In genomic region chr2:190467575-190468083, GRCh38 we compare ENCODE assay signal across 8 cellular contexts. TPM values are rescaled to one million over a fixed set of nuclear protein-coding genes. Genes with fewer than 3 reads are reported as not detected.
DNase-seq lines count a peak whose midpoint lies in the region; ATAC-seq and TF ChIP-seq lines count a peak whose summit lies in the region.

No MANE protein-coding gene starts in this region.

- ATAC-seq in activated CD4-positive, CD25-positive, alpha-beta regulatory T cell treated with anti-CD3 and anti-CD28 coated beads, Interleukin-2, amount 50 U/mL, for 24 hours: no peak

- H3K27me3 ChIP-seq in KMS-11 (ENCODE audit: insufficient read depth, low read depth) (no peaks in the 10 kb centered on the region), neural progenitor cell (no peaks in the 10 kb centered on the region)

- H3K4me2 ChIP-seq in KMS-11 (no peak overlapping the region; the same call in 1 of the 2 replicates), neural progenitor cell (no peak overlapping the region)

- H3K4me3 ChIP-seq in GM12864 (ENCODE audit: low read depth, low read length) (no peak overlapping the region), KMS-11 (IDR thresholded peaks at IDR 0.05; ENCODE audit: insufficient read depth, low read depth, low read length) (no peak overlapping the region), neural progenitor cell (no peak overlapping the region)

- H3K4me1 Mint-ChIP-seq in MCF 10A (ENCODE audit: insufficient read depth, unreplicated experiment) (peaks cover 22% of the 10 kb centered on the region), neural progenitor cell (peaks cover 21% of the 10 kb centered on the region)

- peak overlapping the region; percentile 86 for H3K27ac Mint-ChIP-seq in MCF 10A (ENCODE audit: low read depth, unreplicated experiment)
- H3K27ac Mint-ChIP-seq in neural progenitor cell: peak overlapping the region; percentile 15

- POLR2A ChIA-PET in MCF 10A (lab: Yijun Ruan, JAX): interaction anchor here (0.6 to 1.6 kb wide), 12 partner anchors 10 to 179 kb away, joined by 3 to 6 read pairs (median 3); no protein-coding TSS in a partner anchor

- peaks cover 8% of the 10 kb centered on the region for H3K36me3 Mint-ChIP-seq in MCF 10A (ENCODE audit: insufficient read depth, unreplicated experiment)
- H3K36me3 Mint-ChIP-seq in neural progenitor cell: no peaks in the 10 kb centered on the region

- peak overlapping the region; percentile 79; the same call in 1 of the 2 replicates for H3K27ac ChIP-seq in KMS-11
- H3K27ac ChIP-seq in neural progenitor cell: no peak overlapping the region

- H3K36me3 ChIP-seq in KMS-11 (ENCODE audit: insufficient read depth) (no peaks in the 10 kb centered on the region), neural progenitor cell (no peaks in the 10 kb centered on the region)

- H3K9me3 Mint-ChIP-seq in MCF 10A (ENCODE audit: unreplicated experiment) (peaks cover 6% of the 10 kb centered on the region), neural progenitor cell (peaks cover 9% of the 10 kb centered on the region)

- H2AFZ ChIP-seq in KMS-11 (ENCODE audit: low read depth) (no peak overlapping the region), neural progenitor cell (replicated peaks) (no peak overlapping the region)

- H3K9me3 ChIP-seq in neural progenitor cell (ENCODE audit: low read depth): no peaks in the 10 kb centered on the region

- DNase-seq in GM12864 (ENCODE audit: low read depth): peak; percentile 34
- DNase-seq in MCF 10A (ENCODE audit: unreplicated experiment): no peak
- DNase-seq in neural progenitor cell (ENCODE audit: low spot score): peak; percentile 30
- no peak for DNase-seq in ecto neural progenitor cell (ENCODE audit: low spot score)
- DNase-seq in NCI-H2171 (lab: John Stamatoyannopoulos, UW): no peak
- no peak for DNase-seq in activated CD4-positive, alpha-beta T cell treated with anti-CD3 and anti-CD28 coated beads for 4 hours

- no peaks in the 10 kb centered on the region for H3F3A ChIP-seq in neural progenitor cell (ENCODE audit: low read depth)

- TF ChIP-seq CTCF in GM12864 (IDR thresholded peaks at IDR 0.05; ENCODE audit: low read depth, low read length, missing control alignments) (no peak), KMS-11 (conservative IDR thresholded peaks at IDR 0.05; ENCODE audit: low read depth, low read length) (no peak), MCF 10A (IDR thresholded peaks at IDR 0.05; ENCODE audit: unreplicated experiment) (no peak), neural progenitor cell (IDR thresholded peaks at IDR 0.05) (no peak)

- H3K79me2 ChIP-seq in KMS-11 (ENCODE audit: insufficient read depth, low read depth): peaks cover 3% of the 10 kb centered on the region; the same call in 1 of the 2 replicates
- no peaks in the 10 kb centered on the region for H3K79me2 ChIP-seq in neural progenitor cell (ENCODE audit: low read depth)

- CTCF ChIA-PET in MCF 10A (lab: Yijun Ruan, JAX): interaction anchor here (0.7 to 1.2 kb wide), 3 partner anchors 35 to 159 kb away, joined by 3 to 4 read pairs (median 3); no protein-coding TSS in a partner anchor

- no peaks in the 10 kb centered on the region for H3K27me3 Mint-ChIP-seq in MCF 10A (ENCODE audit: insufficient read depth, unreplicated experiment)
- H3K27me3 Mint-ChIP-seq in neural progenitor cell (ENCODE audit: insufficient read depth, low read depth): peaks cover 3% of the 10 kb centered on the region

- no peak overlapping the region for H3K9ac ChIP-seq in KMS-11
- no peak overlapping the region for H3K9ac ChIP-seq in neural progenitor cell

- peaks cover 61% of the 10 kb centered on the region for H3K4me1 ChIP-seq in KMS-11 (ENCODE audit: low read depth, poor library complexity, severe bottlenecking)
- H3K4me1 ChIP-seq in neural progenitor cell: peaks cover 17% of the 10 kb centered on the region

- H3K4me3 Mint-ChIP-seq in MCF 10A (ENCODE audit: unreplicated experiment) (no peak overlapping the region), neural progenitor cell (no peak overlapping the region)

- no TSS peak for BruUV-seq in MCF 10A (replicated peaks; lab: Mats Ljungman, UMichigan)

- H4K20me1 ChIP-seq in KMS-11 (ENCODE audit: insufficient read depth) (no peaks in the 10 kb centered on the region), neural progenitor cell (ENCODE audit: low read depth) (no peaks in the 10 kb centered on the region)

- intact Hi-C loops in MCF 10A (cut with micrococcal nuclease): loop anchor here (5.0 kb wide), 1 partner anchor 60 kb away; the partner anchor contains the start of gene MFSD6

RNA-seq across cellular contexts. Expression of gene MFSD6, which starts 59.5 kb away (rescaled TPM):
- 19.7 and 29.0 TPM in 2 replicates for total RNA-seq in MCF 10A (2022)
- 0.25 and 0.37 TPM in 2 replicates for total RNA-seq in neural progenitor cell (ENCODE audit: low replicate concordance)

Comparison
In these comparisons a context has a peak if more than half of its experiments do, and no peak if none do; other contexts are left out.
1. DNase-seq: peak in GM12864 (single experiment) and neural progenitor cell (single experiment); none in MCF 10A (single experiment), ecto neural progenitor cell (single experiment), NCI-H2171 (single experiment) and activated CD4-positive, alpha-beta T cell treated with anti-CD3 and anti-CD28 coated beads for 4 hours (0 of 2).
2. RNA of gene MFSD6, which starts 59.5 kb away (total RNA-seq): 19.7 to 29.0 TPM in MCF 10A; 0.25 to 0.37 TPM in neural progenitor cell; every median in the first group is over 10 times any median in the second.